ENCODE assay signal across 12 cellular contexts in the genomic region with DNA sequence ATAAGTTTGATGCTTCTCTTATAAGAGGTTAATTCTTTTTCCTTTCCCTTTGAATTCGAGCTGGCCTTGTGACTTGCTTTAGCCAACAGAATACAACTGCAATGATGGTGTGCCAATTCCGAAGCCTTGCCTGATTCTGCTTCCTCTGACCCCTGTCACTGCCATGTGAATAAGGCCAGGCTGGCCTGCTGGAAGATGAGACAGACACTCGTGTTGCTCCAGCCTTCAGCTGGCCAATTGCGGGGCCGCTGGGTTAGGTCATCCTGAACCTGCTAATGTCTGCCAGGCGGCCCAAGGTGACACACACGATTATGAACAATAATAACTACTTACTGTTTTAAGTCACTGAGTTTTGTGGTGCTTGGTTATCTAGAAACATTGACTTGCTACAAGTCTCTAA.
DNase-seq lines count a peak whose midpoint lies in the region; ATAC-seq and TF ChIP-seq lines count a peak whose summit lies in the region.
"Had no signal": no experiment of that assay in that cellular context is flagged by ENCODE, and none has a peak within 500 bp of the region (broad histone marks: within the 10 kb centered on the region; RNA-seq: fewer than 3 reads in every experiment).

No MANE protein-coding gene starts in this region.

- no peaks in the 10 kb centered on the region for H3K27me3 ChIP-seq in mammary epithelial cell (ENCODE audit: insufficient read depth, low read length)
- no peaks in the 10 kb centered on the region for H3K27me3 ChIP-seq in breast epithelium

- in situ Hi-C loops in mammary epithelial cell (cut with MboI; ENCODE audit: low sequenced_read_pairs in 2 of 2) = no loop called here

- intact Hi-C loops in mammary epithelial cell (cut with micrococcal nuclease) (no loop called here), breast epithelium (cut with DNase I; ENCODE audit: low total_unique reads) (no loop called here)

- no peaks in the 10 kb centered on the region for H3K9me3 ChIP-seq in mammary epithelial cell (replicated peaks; ENCODE audit: insufficient read depth, low read length)
- no peaks in the 10 kb centered on the region for H3K9me3 ChIP-seq in breast epithelium

- H3K79me2 ChIP-seq in mammary epithelial cell (ENCODE audit: insufficient read depth, low read length) = no peaks in the 10 kb centered on the region

- H2AFZ ChIP-seq in mammary epithelial cell (ENCODE audit: low read depth, low read length) = peak overlapping the region; percentile 33

- TF ChIP-seq CTCF in mammary epithelial cell (conservative IDR thresholded peaks at IDR 0.05 in 1 of 2, IDR thresholded peaks at IDR 0.05 in 1 of 2; ENCODE audit: extremely low read depth in 1 of 2, insufficient read depth in 1 of 2, low read depth in 1 of 2, low read length in 2 of 2) (no peak), breast epithelium (IDR thresholded peaks at IDR 0.05) (no peak)

- no peak overlapping the region for H3K9ac ChIP-seq in mammary epithelial cell (ENCODE audit: insufficient read depth, low read length)

- no peak for TF ChIP-seq POLR2A in breast epithelium (IDR thresholded peaks at IDR 0.05)

- H3K27ac ChIP-seq in mammary epithelial cell (ENCODE audit: insufficient read depth, low read depth, low read length) (no peak overlapping the region), breast epithelium (no peak overlapping the region)

- BruUV-seq in mammary epithelial cell (replicated peaks; lab: Mats Ljungman, UMichigan) = no TSS peak

- DNase-seq in mammary epithelial cell = no peak
- no peak for DNase-seq in breast epithelium (ENCODE audit: low spot score in 2 of 2)
- DNase-seq in SHP77 (lab: John Stamatoyannopoulos, UW) = peak; percentile 70 to 91
- DNase-seq in globus pallidus (ENCODE audit: low spot score) = peak; percentile 9
- peak; percentile 22 for DNase-seq in pons (ENCODE audit: low spot score)
- no peak for DNase-seq in A172 (ENCODE audit: low spot score)
- no peak for DNase-seq in NCI-H748 (lab: John Stamatoyannopoulos, UW; ENCODE audit: unreplicated experiment)
- DNase-seq: CD4-positive, alpha-beta memory T cell; DMS79; H9 had no signal

- H3K36me3 ChIP-seq in mammary epithelial cell (ENCODE audit: insufficient read depth, low read length) = no peaks in the 10 kb centered on the region
- H3K36me3 ChIP-seq in breast epithelium = no peaks in the 10 kb centered on the region

- dilution Hi-C loops in mammary epithelial cell (cut with HindIII; ENCODE audit: low sequenced_read_pairs) = no loop called here

- ATAC-seq in GM19452 (IDR thresholded peaks at IDR 0.05; ENCODE audit: unreplicated experiment) = no peak
- ATAC-seq: GM12878 had no signal

- no peak overlapping the region for H3K4me2 ChIP-seq in mammary epithelial cell (ENCODE audit: insufficient read depth, low read depth, low read length)

- CTCF ChIA-PET in mammary epithelial cell (lab: Charles Lee; ENCODE audit: low non-redundant PET) = no interaction called here

- no peaks in the 10 kb centered on the region for H4K20me1 ChIP-seq in mammary epithelial cell (ENCODE audit: insufficient read depth, low read length)

- H3K4me3 ChIP-seq in mammary epithelial cell (replicated peaks in 1 of 3; ENCODE audit: insufficient read depth in 1 of 3, low read depth in 2 of 3, low read length in 3 of 3) = no peak overlapping the region
- H3K4me3 ChIP-seq in breast epithelium = no peak overlapping the region
- H3K4me3 ChIP-seq: GM12878 had no signal

- 100% methylated on average over 7 of the region's 7 CpGs for WGBS in mammary epithelial cell (ENCODE audit: low coverage, missing lambda C conversion rate)

- H3K4me1 ChIP-seq in mammary epithelial cell (ENCODE audit: insufficient read depth, low read length) (peaks cover 4% of the 10 kb centered on the region), breast epithelium (no peaks in the 10 kb centered on the region)

Comparison
In these comparisons a context has a peak if more than half of its experiments do, and no peak if none do; other contexts are left out.
1. DNase-seq: peak in SHP77 (2 of 2), globus pallidus (single experiment) and pons (single experiment); none in mammary epithelial cell (single experiment), breast epithelium (0 of 2), A172 (single experiment) and NCI-H748 (single experiment).